16 cellular contexts compared by ENCODE assay signal in the genomic region with DNA sequence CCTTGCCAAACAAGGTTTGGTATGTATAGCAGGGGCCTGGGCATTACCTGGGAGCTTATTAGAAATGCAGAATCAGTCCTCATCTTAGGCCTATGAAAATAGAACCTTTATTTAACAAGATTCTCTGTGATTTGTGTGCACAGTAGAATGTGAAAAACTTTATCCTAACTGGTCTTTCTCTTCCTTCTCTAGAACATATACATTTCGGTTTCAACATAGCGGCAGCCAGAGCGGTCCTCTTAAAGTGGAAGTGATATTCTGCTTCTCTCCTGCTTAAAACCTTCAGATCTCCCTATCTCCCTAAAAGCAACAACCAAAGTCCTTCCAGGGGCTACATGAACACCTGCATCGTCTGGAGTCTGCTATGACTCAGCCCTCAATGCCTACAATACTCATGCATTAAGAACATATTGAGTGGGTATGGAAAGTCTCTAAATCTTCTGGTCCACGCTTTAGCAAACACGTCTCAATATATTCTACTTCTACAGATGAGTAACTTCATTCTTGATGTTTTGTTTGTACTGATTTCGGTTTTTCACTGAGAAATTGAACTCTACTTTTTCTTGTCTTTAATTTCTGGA.
DNase-seq lines count a peak whose midpoint lies in the region; ATAC-seq and TF ChIP-seq lines count a peak whose summit lies in the region.
"Had no signal": no experiment of that assay in that cellular context is flagged by ENCODE, and none has a peak within 500 bp of the region (broad histone marks: within the 10 kb centered on the region; RNA-seq: fewer than 3 reads in every experiment).

No MANE protein-coding gene starts in this region.

- intact Hi-C loops in tibial artery (cut with DNase I; ENCODE audit: low total_unique reads), result no loop called here

- no peaks in the 10 kb centered on the region for H3K27me3 Mint-ChIP-seq in mesothelial cell of epicardium (ENCODE audit: low read depth)

- no peaks in the 10 kb centered on the region for H3K36me3 Mint-ChIP-seq in mesothelial cell of epicardium
- H3K36me3 Mint-ChIP-seq: activated naive CD8-positive, alpha-beta T cell had no signal

- H3K27ac ChIP-seq in tibial artery, result no peak overlapping the region
- H3K27ac ChIP-seq: stomach had no signal

- no peaks in the 10 kb centered on the region for H3K4me1 ChIP-seq in tibial artery
- H3K4me1 ChIP-seq: stomach had no signal

- no peaks in the 10 kb centered on the region for H3K36me3 ChIP-seq in tibial artery
- H3K36me3 ChIP-seq: stomach had no signal

- H3K4me1 Mint-ChIP-seq in mesothelial cell of epicardium, result no peaks in the 10 kb centered on the region

- peaks cover 19% of the 10 kb centered on the region for H3K9me3 Mint-ChIP-seq in mesothelial cell of epicardium
- H3K9me3 Mint-ChIP-seq: HFFc6 had no signal

- H3K4me3 ChIP-seq in tibial artery, result no peak overlapping the region
- H3K4me3 ChIP-seq: stomach had no signal

- no peak for DNase-seq in tibial artery
- no peak for DNase-seq in NCI-H526 (lab: John Stamatoyannopoulos, UW)
- no peak for DNase-seq in HuH-7.5 (ENCODE audit: low spot score)
- no peak for DNase-seq in mesothelial cell of epicardium (ENCODE audit: low spot score in 2 of 2, unreplicated experiment in 2 of 2)
- DNase-seq: central memory CD4-positive, alpha-beta T cell; HFFc6; left cardiac atrium; NCI-H1417; NCI-H82; stomach had no signal

- H3K27ac Mint-ChIP-seq in mesothelial cell of epicardium, result no peak overlapping the region
- H3K27ac Mint-ChIP-seq: activated naive CD8-positive, alpha-beta T cell; HFFc6 had no signal

- H3K27me3 ChIP-seq in tibial artery, result no peaks in the 10 kb centered on the region
- H3K27me3 ChIP-seq: stomach had no signal

- peak; percentile 92 for ATAC-seq in GM18519 (IDR thresholded peaks at IDR 0.05; ENCODE audit: low FRiP score, unreplicated experiment)
- ATAC-seq in GM19468 (IDR thresholded peaks at IDR 0.05; ENCODE audit: extremely low read depth, unreplicated experiment), result peak; percentile 42
- peak; percentile 76 for ATAC-seq in HG02840 (IDR thresholded peaks at IDR 0.05; ENCODE audit: low FRiP score, unreplicated experiment)
- peak; percentile 84 for ATAC-seq in HG03565 (IDR thresholded peaks at IDR 0.05; ENCODE audit: unreplicated experiment)
- ATAC-seq: left cardiac atrium, Right ventricle myocardium inferior had no signal

- no peak overlapping the region for H3K4me3 Mint-ChIP-seq in mesothelial cell of epicardium
- H3K4me3 Mint-ChIP-seq: activated naive CD8-positive, alpha-beta T cell; HFFc6 had no signal

- H3K9me3 ChIP-seq in tibial artery, result no peaks in the 10 kb centered on the region
- H3K9me3 ChIP-seq: stomach had no signal

- TF ChIP-seq CTCF in tibial artery (IDR thresholded peaks at IDR 0.05) (no peak), mesothelial cell of epicardium (IDR thresholded peaks at IDR 0.05; ENCODE audit: unreplicated experiment) (no peak)

Comparison
In these comparisons a context has a peak if more than half of its experiments do, and no peak if none do; other contexts are left out.
1. ATAC-seq: peak in every context shown above with its lines; median percentile 92 in GM18519; 84 in HG03565; 76 in HG02840; 42 in GM19468.